ENCODE assay signal across 10 cellular contexts in the genomic region with DNA sequence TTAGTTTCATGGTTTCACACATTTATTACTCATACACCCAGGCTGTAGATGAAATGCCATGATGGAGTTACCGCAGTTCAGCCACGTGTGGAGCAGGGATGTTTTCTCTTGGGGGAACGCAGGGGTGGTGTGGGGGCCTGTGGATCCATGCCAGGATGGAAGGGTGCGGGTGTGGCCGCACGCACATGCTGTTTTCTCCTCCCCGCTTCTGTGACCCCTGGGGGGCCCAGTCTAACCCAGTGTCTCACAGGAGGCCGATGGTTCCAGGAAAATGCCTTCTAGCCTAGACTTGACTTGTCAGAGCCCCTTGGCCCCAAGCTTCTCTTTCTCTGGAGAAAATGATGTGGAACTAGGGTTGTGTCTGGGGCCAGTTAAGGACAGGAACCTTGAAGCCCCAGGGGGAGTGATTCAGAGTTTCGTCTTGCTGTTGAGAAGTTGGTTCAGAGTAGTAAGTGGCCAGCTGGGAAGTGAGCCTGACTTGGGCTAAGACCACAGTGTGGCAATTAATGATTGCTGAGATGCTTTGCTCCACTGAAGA.
A peak's percentile ranks its signal among the peaks of the same experiment; 100 is the strongest.
DNase-seq lines count a peak whose midpoint lies in the region; ATAC-seq and TF ChIP-seq lines count a peak whose summit lies in the region.
"Had no signal": no experiment of that assay in that cellular context is flagged by ENCODE, and none has a peak within 500 bp of the region (broad histone marks: within the 10 kb centered on the region; RNA-seq: fewer than 3 reads in every experiment).

No MANE protein-coding gene starts in this region.

- peaks cover 11% of the 10 kb centered on the region for H3K36me3 Mint-ChIP-seq in effector memory CD8-positive, alpha-beta T cell (ENCODE audit: insufficient read depth)

- H3K9me3 Mint-ChIP-seq in effector memory CD8-positive, alpha-beta T cell: peaks cover 0 to 3% of the 10 kb centered on the region in 2 donors
- H3K9me3 Mint-ChIP-seq: endodermal cell had no signal

- no peak for ATAC-seq in left cardiac atrium
- peak; percentile 25 for ATAC-seq in effector memory CD8-positive, alpha-beta T cell (replicated peaks)
- ATAC-seq in GM18868 (IDR thresholded peaks at IDR 0.05; ENCODE audit: unreplicated experiment): no peak

- H3K27me3 ChIP-seq in left ventricle myocardium inferior (ENCODE audit: low read depth) (no peaks in the 10 kb centered on the region), vagina (no peaks in the 10 kb centered on the region), MG63 (no peaks in the 10 kb centered on the region)
- H3K27me3 ChIP-seq: SJSA1 had no signal

- peak overlapping the region; percentile 72 to 73 for H3K4me3 Mint-ChIP-seq in effector memory CD8-positive, alpha-beta T cell
- H3K4me3 Mint-ChIP-seq: endodermal cell had no signal

- intact Hi-C loops in left ventricle myocardium inferior (cut with micrococcal nuclease) (no loop called here), left cardiac atrium (cut with DNase I) (no loop called here), vagina (cut with DNase I) (no loop called here)

- TF ChIP-seq POLR2A in vagina (IDR thresholded peaks at IDR 0.05): no peak

- TF ChIP-seq CTCF in left ventricle myocardium inferior (IDR thresholded peaks at IDR 0.05; ENCODE audit: borderline replicate concordance) (no peak), vagina (IDR thresholded peaks at IDR 0.05) (no peak)

- H3K9me3 ChIP-seq in left ventricle myocardium inferior (replicated peaks) (no peaks in the 10 kb centered on the region), vagina (no peaks in the 10 kb centered on the region), MG63 (no peaks in the 10 kb centered on the region)
- H3K9me3 ChIP-seq: SJSA1 had no signal

- H3K27ac Mint-ChIP-seq in effector memory CD8-positive, alpha-beta T cell: peak overlapping the region; percentile 36 to 92
- H3K27ac Mint-ChIP-seq: endodermal cell had no signal

- H3K36me3 ChIP-seq in left ventricle myocardium inferior (peaks cover 19% of the 10 kb centered on the region), vagina (no peaks in the 10 kb centered on the region), MG63 (no peaks in the 10 kb centered on the region)
- H3K36me3 ChIP-seq: SJSA1 had no signal

- H3K27ac ChIP-seq in left ventricle myocardium inferior (replicated peaks) (peak overlapping the region; percentile 88), vagina (peak overlapping the region; percentile 30)
- H3K27ac ChIP-seq: SJSA1 had no signal

- H3K27me3 Mint-ChIP-seq in effector memory CD8-positive, alpha-beta T cell: no peaks in the 10 kb centered on the region

- no peak for DNase-seq in left ventricle myocardium inferior
- DNase-seq in left cardiac atrium: no peak
- DNase-seq in NOMO-1 (lab: John Stamatoyannopoulos, UW; ENCODE audit: unreplicated experiment in 2 of 2): peak; percentile 84 to 90
- no peak for DNase-seq in effector memory CD8-positive, alpha-beta T cell
- DNase-seq in vagina (ENCODE audit: extremely low spot score in 2 of 2): no peak
- no peak for DNase-seq in MG63
- no peak for DNase-seq in RKO (ENCODE audit: low spot score)
- DNase-seq: endodermal cell had no signal

- H3K4me1 Mint-ChIP-seq in effector memory CD8-positive, alpha-beta T cell (ENCODE audit: low read depth in 2 of 2): peaks cover 54 to 58% of the 10 kb centered on the region in 2 donors

- H3K4me1 ChIP-seq in left ventricle myocardium inferior (peaks cover 76% of the 10 kb centered on the region), vagina (peaks cover 58% of the 10 kb centered on the region)

- no peak overlapping the region for H3K4me3 ChIP-seq in left ventricle myocardium inferior
- no peak overlapping the region for H3K4me3 ChIP-seq in vagina
- H3K4me3 ChIP-seq in MG63: no peak overlapping the region
- H3K4me3 ChIP-seq: SJSA1 had no signal

Comparison
In these comparisons a context has a peak if more than half of its experiments do, and no peak if none do; other contexts are left out.
1. DNase-seq: peak in NOMO-1 (2 of 2); none in left ventricle myocardium inferior (single experiment), left cardiac atrium (single experiment), effector memory CD8-positive, alpha-beta T cell (0 of 3), vagina (0 of 2), MG63 (single experiment) and RKO (single experiment).